In genomic region chr14:60637490-60638452, GRCh38 we compare ENCODE assay signal across 8 cellular contexts. TPM values are rescaled to one million over a fixed set of nuclear protein-coding genes. Genes with fewer than 3 reads are reported as not detected.
DNase-seq lines count a peak whose midpoint lies in the region; ATAC-seq and TF ChIP-seq lines count a peak whose summit lies in the region.

No MANE protein-coding gene starts in this region.

- H2BK5ac ChIP-seq in neuronal stem cell (ENCODE audit: low read length), result peak overlapping the region; percentile 58

- intact Hi-C loops in CD4-positive, alpha-beta memory T cell (cut with micrococcal nuclease), result no loop called here
- intact Hi-C loops in esophagus muscularis mucosa (cut with DNase I) (no loop called here), adrenal gland (cut with DNase I) (no loop called here), CD14-positive monocyte (cut with micrococcal nuclease) (no loop called here)

- no peak for TF ChIP-seq EP300 in esophagus muscularis mucosa (IDR thresholded peaks at IDR 0.05)

- H2AFZ ChIP-seq in neuronal stem cell (ENCODE audit: low read length), result peak overlapping the region; percentile 95

- POLR2A ChIA-PET in CD4-positive, alpha-beta memory T cell (lab: Charles Lee; ENCODE audit: partially characterized antibody), result no interaction called here

- peaks cover 54% of the 10 kb centered on the region for H3K27me3 ChIP-seq in CD4-positive, alpha-beta memory T cell (ENCODE audit: insufficient read depth, low read length)
- H3K27me3 ChIP-seq in esophagus muscularis mucosa (peaks cover 6 to 73% (median 48%) of the 10 kb centered on the region in 4 donors), neuronal stem cell (ENCODE audit: control insufficient read depth in 3 of 3, insufficient read depth in 3 of 3, low read depth in 1 of 3, low read length in 3 of 3) (peaks cover 16 to 64% (median 53%) of the 10 kb centered on the region in 3 experiments), adrenal gland (peaks cover 71% of the 10 kb centered on the region)

- peaks cover 0 to 5% (median 0%) of the 10 kb centered on the region in 8 donors for H3K9me3 Mint-ChIP-seq in CD4-positive, alpha-beta memory T cell
- H3K9me3 Mint-ChIP-seq in CD14-positive monocyte, result peaks cover 0 to 21% (median 10%) of the 10 kb centered on the region in 7 donors

- peak overlapping the region; percentile 65 for H3K4me2 ChIP-seq in neuronal stem cell (ENCODE audit: insufficient read depth, low read length, poor library complexity, severe bottlenecking)

- peak overlapping the region; percentile 74 for H3K9ac ChIP-seq in neuronal stem cell (ENCODE audit: low read depth, low read length, poor library complexity)

- H3K14ac ChIP-seq in neuronal stem cell (ENCODE audit: low read length), result peak overlapping the region; percentile 92

- H2BK15ac ChIP-seq in neuronal stem cell (ENCODE audit: low read length), result peak overlapping the region; percentile 88

- peak overlapping the region; percentile 66 for H3K23ac ChIP-seq in neuronal stem cell (ENCODE audit: low read depth, low read length, poor library complexity)

- H4K8ac ChIP-seq in neuronal stem cell (ENCODE audit: low read depth, low read length), result peak overlapping the region; percentile 29

- H3K9me3 ChIP-seq in CD4-positive, alpha-beta memory T cell (ENCODE audit: control insufficient read depth in 1 of 2, low read length in 2 of 2), result no peaks in the 10 kb centered on the region
- H3K9me3 ChIP-seq in esophagus muscularis mucosa (no peaks in the 10 kb centered on the region), neuronal stem cell (replicated peaks in 1 of 2; ENCODE audit: control insufficient read depth in 2 of 2, insufficient read depth in 1 of 2, low read depth in 1 of 2, low read length in 2 of 2) (no peaks in the 10 kb centered on the region), adrenal gland (replicated peaks in 1 of 3) (no peaks in the 10 kb centered on the region)

- no peaks in the 10 kb centered on the region for H3K79me1 ChIP-seq in neuronal stem cell (ENCODE audit: low read depth, low read length)

- peak overlapping the region in 7 of 8 donors; percentile 36 to 74 (median 59) for H3K4me3 Mint-ChIP-seq in CD4-positive, alpha-beta memory T cell
- peak overlapping the region in 1 of 2 donors; percentile 84 for H3K4me3 Mint-ChIP-seq in CD14-positive monocyte

- peaks cover 44 to 51% of the 10 kb centered on the region in 2 donors for H3K27me3 Mint-ChIP-seq in CD4-positive, alpha-beta memory T cell
- peaks cover 85 to 97% (median 88%) of the 10 kb centered on the region in 3 donors for H3K27me3 Mint-ChIP-seq in CD14-positive monocyte (ENCODE audit: low read depth in 3 of 3)

- no peak overlapping the region for H3K27ac Mint-ChIP-seq in CD4-positive, alpha-beta memory T cell
- no peak overlapping the region for H3K27ac Mint-ChIP-seq in CD14-positive monocyte

- H2BK12ac ChIP-seq in neuronal stem cell (ENCODE audit: low read length), result peak overlapping the region; percentile 91

- peak overlapping the region; percentile 97 for H2AK5ac ChIP-seq in neuronal stem cell (ENCODE audit: low read depth, low read length)

- H3K36me3 Mint-ChIP-seq in CD4-positive, alpha-beta memory T cell, result no peaks in the 10 kb centered on the region
- peaks cover 0 to 3% of the 10 kb centered on the region in 2 donors for H3K36me3 Mint-ChIP-seq in CD14-positive monocyte

- no peaks in the 10 kb centered on the region for H3K36me3 ChIP-seq in CD4-positive, alpha-beta memory T cell (ENCODE audit: insufficient read depth, low read length)
- H3K36me3 ChIP-seq in esophagus muscularis mucosa, result no peaks in the 10 kb centered on the region
- H3K36me3 ChIP-seq in neuronal stem cell (replicated peaks in 1 of 2; ENCODE audit: control insufficient read depth in 2 of 2, insufficient read depth in 2 of 2, low read length in 2 of 2), result no peaks in the 10 kb centered on the region
- H3K36me3 ChIP-seq in adrenal gland (replicated peaks in 1 of 2), result no peaks in the 10 kb centered on the region

- whole genome bisulfite sequencing in esophagus muscularis mucosa, result 15% methylated on average over 35 of the region's 55 CpGs
- no CpG with 5 or more reads among the region's 55 CpGs for WGBS in neuronal stem cell (ENCODE audit: extremely low coverage in 2 of 2, insufficient read length in 2 of 2, insufficient replicate concordance in 1 of 2), 2 donors
- WGBS in adrenal gland, 4 donors, result 25 to 34% (median 27%) methylated on average over 16 to 55 of the region's 55 CpGs

- CTCF ChIA-PET in CD4-positive, alpha-beta memory T cell (lab: Charles Lee; ENCODE audit: partially characterized antibody), result no interaction called here

- H3K4me1 ChIP-seq in CD4-positive, alpha-beta memory T cell (ENCODE audit: insufficient read depth, low read length), result peaks cover 21% of the 10 kb centered on the region
- H3K4me1 ChIP-seq in esophagus muscularis mucosa, result peaks cover 22 to 27% (median 24%) of the 10 kb centered on the region in 4 donors
- peaks cover 0 to 16% of the 10 kb centered on the region in 2 donors for H3K4me1 ChIP-seq in neuronal stem cell (ENCODE audit: control insufficient read depth in 2 of 2, insufficient read depth in 1 of 2, low read depth in 1 of 2, low read length in 2 of 2)
- no peaks in the 10 kb centered on the region for H3K4me1 ChIP-seq in adrenal gland (replicated peaks in 1 of 2)

- H3K18ac ChIP-seq in neuronal stem cell (ENCODE audit: low read length), result peak overlapping the region; percentile 98

- no peak overlapping the region for H3K4me3 ChIP-seq in CD4-positive, alpha-beta memory T cell (ENCODE audit: low read length in 2 of 2)
- H3K4me3 ChIP-seq in esophagus muscularis mucosa, result peak overlapping the region; percentile 37 to 50 (median 40)
- H3K4me3 ChIP-seq in neuronal stem cell (ENCODE audit: low read length in 2 of 2), result peak overlapping the region; percentile 27 to 58
- peak overlapping the region in 1 of 4 donors; percentile 31 for H3K4me3 ChIP-seq in adrenal gland

- TF ChIP-seq POLR2A in esophagus muscularis mucosa (IDR thresholded peaks at IDR 0.05; ENCODE audit: low read depth) (no peak), adrenal gland (IDR thresholded peaks at IDR 0.05) (no peak)

- H3K4me1 Mint-ChIP-seq in CD4-positive, alpha-beta memory T cell, result peaks cover 10 to 32% (median 20%) of the 10 kb centered on the region in 4 donors
- peaks cover 9% of the 10 kb centered on the region for H3K4me1 Mint-ChIP-seq in CD14-positive monocyte

- no peak overlapping the region for H3K27ac ChIP-seq in CD4-positive, alpha-beta memory T cell (ENCODE audit: low read depth, low read length)
- H3K27ac ChIP-seq in esophagus muscularis mucosa (replicated peaks in 1 of 4), result no peak overlapping the region
- no peak overlapping the region for H3K27ac ChIP-seq in neuronal stem cell (replicated peaks; ENCODE audit: low read length)
- H3K27ac ChIP-seq in adrenal gland, result no peak overlapping the region

- no peak for DNase-seq in CD4-positive, alpha-beta memory T cell
- peak; percentile 82 for DNase-seq in NCI-H510A treated with DMSO at 0.1 percent for 48 hours (lab: John Stamatoyannopoulos, UW)
- no peak for DNase-seq in esophagus muscularis mucosa (ENCODE audit: extremely low spot score)
- peak; percentile 59 for DNase-seq in neuronal stem cell (ENCODE audit: low spot score)
- no peak for DNase-seq in adrenal gland
- DNase-seq in CD14-positive monocyte (ENCODE audit: low spot score), result no peak

- no peak for ATAC-seq in GM18498 (IDR thresholded peaks at IDR 0.05; ENCODE audit: unreplicated experiment)
- no peak for ATAC-seq in GM19463 (IDR thresholded peaks at IDR 0.05; ENCODE audit: unreplicated experiment)

- TF ChIP-seq CTCF in esophagus muscularis mucosa (IDR thresholded peaks at IDR 0.05) (no peak), adrenal gland (IDR thresholded peaks at IDR 0.05) (no peak), CD14-positive monocyte (IDR thresholded peaks at IDR 0.05) (no peak)

- peak overlapping the region; percentile 10 for H3K4ac ChIP-seq in neuronal stem cell (ENCODE audit: low read length)

- H2BK120ac ChIP-seq in neuronal stem cell (ENCODE audit: low read depth, low read length), result peak overlapping the region; percentile 95

- H4K91ac ChIP-seq in neuronal stem cell (ENCODE audit: low read depth, low read length, poor library complexity), result no peak overlapping the region

RNA-seq across cellular contexts. Expression of gene SIX1, which starts 11.5 kb away (rescaled TPM):
- not detected for total RNA-seq in CD4-positive, alpha-beta memory T cell
- polyA plus RNA-seq in CD4-positive, alpha-beta memory T cell, result not detected
- total RNA-seq in esophagus muscularis mucosa (under 1 TPM; 0.42 to 0.58 (median 0.48) TPM), adrenal gland (under 1 TPM; 0.12 to 0.96 (median 0.66) TPM)
- 0.13 TPM for polyA plus RNA-seq in neuronal stem cell (2013, experiment 1 of 2)
- polyA plus RNA-seq in neuronal stem cell (2013, experiment 2 of 2), result 0.11 TPM
- polyA plus RNA-seq in adrenal gland (under 1 TPM; 0.15 to 0.67 (median 0.24) TPM), CD14-positive monocyte (not detected)

Comparison
In these comparisons a context has a peak if more than half of its experiments do, and no peak if none do; other contexts are left out.
1. DNase-seq: peak in NCI-H510A treated with DMSO at 0.1 percent for 48 hours (single experiment) and neuronal stem cell (single experiment); none in CD4-positive, alpha-beta memory T cell (0 of 5), esophagus muscularis mucosa (single experiment), adrenal gland (0 of 7) and CD14-positive monocyte (single experiment).
2. H3K4me3 ChIP-seq: peak in esophagus muscularis mucosa (4 of 4) and neuronal stem cell (2 of 2); none in CD4-positive, alpha-beta memory T cell (0 of 2).